ENCODE assay signal across 8 cellular contexts in the genomic region with DNA sequence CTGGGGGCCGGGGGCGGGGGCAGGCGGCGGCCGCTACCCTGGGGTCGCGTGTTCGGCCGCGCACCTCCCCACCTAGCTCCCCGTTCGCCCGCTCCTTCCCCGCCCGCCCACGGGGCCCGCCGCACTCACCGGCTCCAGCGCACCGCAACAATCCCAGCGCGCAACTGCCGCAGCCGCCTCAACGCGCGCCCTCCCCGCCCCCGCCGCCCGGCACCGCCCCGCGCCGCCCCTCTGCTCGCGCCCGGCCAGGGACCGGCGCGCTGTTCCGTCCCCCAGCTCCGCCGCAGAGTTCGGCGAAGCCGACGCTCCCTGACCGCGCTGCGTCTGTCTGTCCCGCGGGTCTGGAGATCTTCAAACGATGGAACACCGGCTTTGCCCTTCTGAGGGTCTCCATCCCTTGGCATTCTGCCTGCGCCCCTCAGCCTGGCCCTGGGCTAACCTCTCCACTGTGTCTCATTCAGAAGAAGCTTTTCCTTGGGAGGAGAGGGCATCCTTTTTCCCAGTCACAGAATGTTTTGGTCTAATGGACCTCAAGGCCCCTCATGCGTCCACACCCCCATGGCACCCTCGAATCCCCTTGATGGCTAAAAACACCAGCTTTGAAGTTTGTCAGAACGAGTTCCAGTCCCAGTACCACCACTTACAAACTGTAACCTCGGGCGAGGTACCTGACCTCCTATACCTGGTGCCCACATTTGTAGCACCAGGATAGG. TPM values are rescaled to one million over a fixed set of nuclear protein-coding genes. Genes with fewer than 3 reads are reported as not detected.
DNase-seq lines count a peak whose midpoint lies in the region; ATAC-seq, FAIRE-seq and TF ChIP-seq lines count a peak whose summit lies in the region.

A gene (minus strand): TSS at position 166 of the 713 bp plus-strand sequence. CDS start 18,314 bp downstream, outside the sequence.

- intact Hi-C loops in kidney (cut with DNase I): no loop called here

- peak within 1 kb of the TSS; percentile 85 to 93 for H3K4me3 ChIP-seq in kidney (ENCODE audit: low read length in 2 of 2)

- peak; percentile 38 for DNase-seq in NCI-H2107 (lab: John Stamatoyannopoulos, UW)
- no peak for DNase-seq in NCI-H2107 treated with DMSO at 0.1 percent for 48 hours (lab: John Stamatoyannopoulos, UW; ENCODE audit: unreplicated experiment)
- DNase-seq in NCI-H2196 (lab: John Stamatoyannopoulos, UW; ENCODE audit: unreplicated experiment): peak; percentile 54
- DNase-seq in activated CD4-positive, CD25-positive, alpha-beta regulatory T cell treated with anti-CD3 and anti-CD28 coated beads, Interleukin-2, amount 50 U/mL, for 72 hours: peak; percentile 77
- DNase-seq in cerebellum (ENCODE audit: low spot score): peak; percentile 83
- DNase-seq in kidney: peak; percentile 93
- DNase-seq in stimulated activated CD4-positive, alpha-beta T cell treated with anti-CD3 and anti-CD28 coated beads, Interleukin-15, amount 100 ng/mL, for 1 hour (ENCODE audit: low read depth in 1 of 2, low spot score in 1 of 2): peak; percentile 56 to 76

- no peak for TF ChIP-seq CTCF in kidney (IDR thresholded peaks at IDR 0.05; ENCODE audit: borderline replicate concordance, extremely low read depth, insufficient read depth)

- H3K4me1 ChIP-seq in kidney (ENCODE audit: control insufficient read depth in 1 of 2, insufficient read depth in 1 of 2, low read depth in 1 of 2, low read length in 2 of 2): peaks cover 8 to 17% of the 10 kb centered on the region in 2 donors

- H3K9ac ChIP-seq in kidney (ENCODE audit: low read length in 2 of 2): peak within 1 kb of the TSS; percentile 66 to 96

- H3K27ac ChIP-seq in kidney (ENCODE audit: low read depth in 2 of 2, low read length in 2 of 2): peak within 1 kb of the TSS; percentile 97 to 99

- no peak for FAIRE-seq in kidney (lab: Jason Lieb, UNC)

- H3K9me3 ChIP-seq in kidney (ENCODE audit: control insufficient read depth in 1 of 2, low read length in 2 of 2): no peaks in the 10 kb centered on the region

- ATAC-seq in HG02938 (IDR thresholded peaks at IDR 0.05; ENCODE audit: unreplicated experiment): peak; percentile 49

- H3K36me3 ChIP-seq in kidney (ENCODE audit: control insufficient read depth in 1 of 2, insufficient read depth in 2 of 2, low read length in 2 of 2): no peaks in the 10 kb centered on the region

RNA-seq across cellular contexts. Expression of the gene that starts here (rescaled TPM):
- total RNA-seq in cerebellum (130 TPM), kidney (91.7 TPM)
- 30.9 TPM for polyA plus RNA-seq in kidney (ENCODE audit: insufficient read depth, low read depth, low replicate concordance)
